8 cellular contexts compared by ENCODE assay signal in the genomic region with DNA sequence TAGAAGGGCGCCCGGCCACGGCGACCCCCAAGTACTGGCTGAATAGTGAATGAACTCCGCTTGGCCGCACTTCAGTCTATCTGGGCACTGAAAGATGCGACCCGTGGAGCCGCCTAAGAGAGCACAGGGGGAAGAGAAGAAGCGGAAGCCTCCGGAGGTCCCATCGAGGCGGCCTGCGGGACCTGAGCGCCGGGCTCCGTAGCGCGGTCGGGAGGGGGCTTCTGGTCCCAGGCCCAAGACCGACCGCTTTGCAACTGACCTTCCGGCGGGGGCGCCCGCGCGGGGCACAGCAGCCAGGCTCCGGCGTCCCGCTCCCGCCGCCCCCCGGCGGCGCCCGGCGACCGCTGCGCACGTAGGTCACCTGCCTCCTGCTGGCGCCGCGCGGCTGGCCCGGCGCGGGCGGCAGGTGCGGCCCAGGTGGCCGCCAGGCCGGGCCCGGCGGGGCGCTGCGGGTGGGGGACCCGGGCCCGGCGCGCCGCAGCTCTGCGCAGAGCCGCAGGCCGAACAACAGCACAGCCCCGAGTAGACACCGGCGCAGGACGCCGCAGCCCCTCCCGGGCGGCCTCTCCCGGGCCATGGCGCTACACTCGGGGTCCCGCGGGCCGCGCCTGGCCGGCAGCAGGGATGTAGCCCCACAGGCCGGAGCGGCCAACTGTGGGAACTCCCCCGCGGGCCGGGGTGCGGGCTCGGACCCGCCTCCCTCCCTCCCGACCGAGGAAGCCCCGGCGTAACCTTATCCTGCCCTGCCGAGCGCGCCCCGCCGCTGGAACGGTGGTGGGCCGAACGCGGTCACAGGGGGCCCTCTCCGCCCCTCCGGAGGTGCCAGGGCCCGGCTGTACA. TPM values are rescaled to one million over a fixed set of nuclear protein-coding genes. Genes with fewer than 3 reads are reported as not detected.
A peak's percentile ranks its signal among the peaks of the same experiment; 100 is the strongest.
DNase-seq lines count a peak whose midpoint lies in the region; ATAC-seq and TF ChIP-seq lines count a peak whose summit lies in the region.

Gene METTL24 (minus strand): TSS at position 654 of the 840 bp plus-strand sequence. CDS start 77 bp downstream, at position 577.

- no peaks in the 10 kb centered on the region for H4K20me1 ChIP-seq in PC-9 (ENCODE audit: insufficient read depth)

- intact Hi-C loops in activated CD4-positive, alpha-beta T cell treated with anti-CD3 and anti-CD28 coated beads, Interleukin-2, amount 10 ng/mL, durations not matched to agents 24 days and 14 days (cut with micrococcal nuclease) = no loop called here
- intact Hi-C loops in activated B cell treated with CpG ODN at 0.5 μM for 24 hours (cut with micrococcal nuclease) = loop anchor here (1.0 kb wide), 1 partner anchor 180 kb away; no protein-coding TSS in a partner anchor
- intact Hi-C loops in ovary (cut with DNase I) = loop anchor here in 1 of 4 donors (5.0 kb wide), 1 partner anchor 36 kb away; no protein-coding TSS in a partner anchor
- intact Hi-C loops in PC-9 (cut with micrococcal nuclease; ENCODE audit: unreplicated experiment) = no loop called here

- ATAC-seq in activated B cell treated with CpG ODN at 0.5 μM for 24 hours (ENCODE audit: low read depth) = peak; percentile 79
- no peak for ATAC-seq in HG02981 (IDR thresholded peaks at IDR 0.05; ENCODE audit: unreplicated experiment)

- CTCF ChIA-PET in activated B cell treated with CpG ODN at 0.5 μM for 24 hours (lab: Charles Lee) = no interaction called here
- CTCF ChIA-PET in PC-9 (lab: Charles Lee) = no interaction called here

- H3F3A ChIP-seq in PC-9 (ENCODE audit: insufficient read depth, low read depth) = no peaks in the 10 kb centered on the region

- H3K9me2 ChIP-seq in PC-9 (ENCODE audit: insufficient read depth) = no peaks in the 10 kb centered on the region

- H3K9me3 Mint-ChIP-seq in activated CD4-positive, alpha-beta T cell treated with anti-CD3 and anti-CD28 coated beads, Interleukin-2, amount 10 ng/mL, durations not matched to agents 24 days and 14 days = no peaks in the 10 kb centered on the region
- no peaks in the 10 kb centered on the region for H3K9me3 Mint-ChIP-seq in activated B cell treated with CpG ODN at 0.5 μM for 24 hours

- POLR2A ChIA-PET in activated B cell treated with CpG ODN at 0.5 μM for 24 hours (lab: Charles Lee) (no interaction called here), PC-9 (lab: Charles Lee; ENCODE audit: unreplicated experiment) (no interaction called here)

- H3K27me3 Mint-ChIP-seq in activated CD4-positive, alpha-beta T cell treated with anti-CD3 and anti-CD28 coated beads, Interleukin-2, amount 10 ng/mL, durations not matched to agents 24 days and 14 days = peaks cover 62% of the 10 kb centered on the region
- peaks cover 56% of the 10 kb centered on the region for H3K27me3 Mint-ChIP-seq in activated B cell treated with CpG ODN at 0.5 μM for 24 hours

- peak within 1 kb of the TSS; percentile 76 for H3K4me3 Mint-ChIP-seq in activated CD4-positive, alpha-beta T cell treated with anti-CD3 and anti-CD28 coated beads, Interleukin-2, amount 10 ng/mL, durations not matched to agents 24 days and 14 days
- H3K4me3 Mint-ChIP-seq in activated B cell treated with CpG ODN at 0.5 μM for 24 hours = peak within 1 kb of the TSS; percentile 83

- H3K27ac ChIP-seq in ovary = peak within 1 kb of the TSS; percentile 69 to 93
- no peak within 1 kb of the TSS for H3K27ac ChIP-seq in PC-9

- WGBS in ovary, 3 donors = 1 to 2% (median 1%) methylated on average over 37 to 103 of the region's 103 CpGs

- H3K36me3 ChIP-seq in ovary (no peaks in the 10 kb centered on the region), PC-9 (ENCODE audit: low read depth) (no peaks in the 10 kb centered on the region)

- peak; percentile 57 for DNase-seq in activated CD4-positive, alpha-beta T cell treated with anti-CD3 and anti-CD28 coated beads, Interleukin-2, amount 10 ng/mL, durations not matched to agents 24 days and 14 days
- DNase-seq in activated CD4-positive, alpha-beta T cell treated with anti-CD3 and anti-CD28 coated beads, Interleukin-2, amount 50 U/mL, for 1 hour = no peak
- DNase-seq in activated B cell treated with CpG ODN at 0.5 μM for 24 hours (peak; percentile 28), foreskin fibroblast (peak in 1 of 2 donors; percentile 19), ovary (peak; percentile 57 to 72 (median 65)), hepatic stellate cell (ENCODE audit: low spot score) (no peak), PC-9 (no peak)

- no TSS peak for BruUV-seq in PC-9 (replicated peaks; lab: Mats Ljungman, UMichigan)

- peaks cover 2% of the 10 kb centered on the region for H3K4me1 Mint-ChIP-seq in activated CD4-positive, alpha-beta T cell treated with anti-CD3 and anti-CD28 coated beads, Interleukin-2, amount 10 ng/mL, durations not matched to agents 24 days and 14 days
- H3K4me1 Mint-ChIP-seq in activated B cell treated with CpG ODN at 0.5 μM for 24 hours = peaks cover 4% of the 10 kb centered on the region

- H3K27me3 ChIP-seq in ovary = no peaks in the 10 kb centered on the region
- peaks cover 23% of the 10 kb centered on the region for H3K27me3 ChIP-seq in PC-9 (ENCODE audit: insufficient read depth, low read depth)

- H3K36me3 Mint-ChIP-seq in activated CD4-positive, alpha-beta T cell treated with anti-CD3 and anti-CD28 coated beads, Interleukin-2, amount 10 ng/mL, durations not matched to agents 24 days and 14 days (ENCODE audit: low read depth) = no peaks in the 10 kb centered on the region
- H3K36me3 Mint-ChIP-seq in activated B cell treated with CpG ODN at 0.5 μM for 24 hours (ENCODE audit: low read depth) = no peaks in the 10 kb centered on the region

- H3K4me3 ChIP-seq in foreskin fibroblast (ENCODE audit: low read depth in 1 of 2, low read length in 2 of 2) (peak within 1 kb of the TSS; percentile 43 to 48), ovary (peak within 1 kb of the TSS; percentile 72), PC-9 (no peak within 1 kb of the TSS)

- H3K4me1 ChIP-seq in ovary (ENCODE audit: insufficient read depth) = peaks cover 3% of the 10 kb centered on the region
- H3K4me1 ChIP-seq in PC-9 (replicated peaks; ENCODE audit: insufficient read depth) = no peaks in the 10 kb centered on the region

- TF ChIP-seq POLR2A in ovary (IDR thresholded peaks at IDR 0.05) = no peak

- TF ChIP-seq EP300 in ovary (IDR thresholded peaks at IDR 0.05) = no peak

- H3K79me2 ChIP-seq in PC-9 (ENCODE audit: low read depth) = no peaks in the 10 kb centered on the region

- H3K9me3 ChIP-seq in ovary (no peaks in the 10 kb centered on the region), PC-9 (ENCODE audit: insufficient read depth, low read depth) (no peaks in the 10 kb centered on the region)

- no peak within 1 kb of the TSS for H3K4me2 ChIP-seq in PC-9

- no peak within 1 kb of the TSS for H3K27ac Mint-ChIP-seq in activated CD4-positive, alpha-beta T cell treated with anti-CD3 and anti-CD28 coated beads, Interleukin-2, amount 10 ng/mL, durations not matched to agents 24 days and 14 days
- H3K27ac Mint-ChIP-seq in activated B cell treated with CpG ODN at 0.5 μM for 24 hours = no peak within 1 kb of the TSS

- H2AFZ ChIP-seq in PC-9 = no peak within 1 kb of the TSS

- TF ChIP-seq CTCF in activated B cell treated with CpG ODN at 0.5 μM for 24 hours (IDR thresholded peaks at IDR 0.05) (no peak), foreskin fibroblast (IDR thresholded peaks at IDR 0.05; ENCODE audit: low read depth, low read length) (no peak), ovary (IDR thresholded peaks at IDR 0.05) (no peak), PC-9 (conservative IDR thresholded peaks at IDR 0.05) (no peak)

RNA-seq across cellular contexts. Expression of gene METTL24, which starts in this region (rescaled TPM):
- not detected in 2 replicates for total RNA-seq in activated CD4-positive, alpha-beta T cell treated with anti-CD3 and anti-CD28 coated beads, Interleukin-2, amount 10 ng/mL, durations not matched to agents 24 days and 14 days
- not detected in 2 replicates for total RNA-seq in activated B cell treated with CpG ODN at 0.5 μM for 24 hours
- total RNA-seq in ovary = 10 to 100 TPM in 2 of 7 donors, 1 to 10 TPM in 5; 5.7 to 13.5 (median 9.2) TPM
- 1 to 10 TPM; 2.0 to 5.6 TPM for polyA plus RNA-seq in ovary
- total RNA-seq in PC-9 (2021) = not detected in 2 replicates

Comparison
In these comparisons a context has a peak if more than half of its experiments do, and no peak if none do; other contexts are left out.
1. Peak in DNase-seq in activated CD4-positive, alpha-beta T cell treated with anti-CD3 and anti-CD28 coated beads, Interleukin-2, amount 10 ng/mL, durations not matched to agents 24 days and 14 days; RNA of the gene not detected or under 1 TPM.
2. Peak in DNase-seq and ATAC-seq in activated B cell treated with CpG ODN at 0.5 μM for 24 hours; RNA of the gene not detected or under 1 TPM.
3. DNase-seq: peak in ovary (5 of 5); none in activated CD4-positive, alpha-beta T cell treated with anti-CD3 and anti-CD28 coated beads, Interleukin-2, amount 50 U/mL, for 1 hour (single experiment), hepatic stellate cell (single experiment) and PC-9 (0 of 2).